Comparison of ENCODE assay signal across 8 cellular contexts in genomic region chr12:92593734-92594402, GRCh38.
DNase-seq lines count a peak whose midpoint lies in the region; ATAC-seq, FAIRE-seq and TF ChIP-seq lines count a peak whose summit lies in the region.

No MANE protein-coding gene starts in this region.

- no TSS peak for BruUV-seq in endothelial cell of umbilical vein (replicated peaks; lab: Mats Ljungman, UMichigan)

- no peaks in the 10 kb centered on the region for H3K9me2 ChIP-seq in DOHH2 (replicated peaks; ENCODE audit: control insufficient read depth, low read length)
- H3K9me2 ChIP-seq in MM.1S (replicated peaks; ENCODE audit: insufficient read depth, low read length) = no peaks in the 10 kb centered on the region

- H2AFZ ChIP-seq in MM.1S (ENCODE audit: low read length) (peak overlapping the region; percentile 22), endothelial cell of umbilical vein (ENCODE audit: low read depth, low read length) (peak overlapping the region; percentile 24)

- FAIRE-seq in endothelial cell of umbilical vein (lab: Jason Lieb, UNC) = no peak

- POLR2A ChIA-PET in activated CD4-positive, alpha-beta memory T cell treated with anti-CD3 and anti-CD28 coated beads for 36 hours (lab: Charles Lee) = interaction anchor here (0.5 to 1.7 kb wide), 6 partner anchors 37 to 452 kb away, joined by 3 to 6 read pairs (median 4); partner anchors contain the start of gene BTG1
- POLR2A ChIA-PET in endothelial cell of umbilical vein (lab: Charles Lee) = no interaction called here

- peak overlapping the region; percentile 92 for H3K27ac Mint-ChIP-seq in activated CD4-positive, alpha-beta memory T cell treated with anti-CD3 and anti-CD28 coated beads for 36 hours

- H3K36me3 ChIP-seq in DOHH2 (ENCODE audit: control insufficient read depth, low read length) (no peaks in the 10 kb centered on the region), MM.1S (replicated peaks; ENCODE audit: insufficient read depth, low read length) (no peaks in the 10 kb centered on the region), endothelial cell of umbilical vein (ENCODE audit: control insufficient read depth in 2 of 2, extremely low read depth in 1 of 2, insufficient read depth in 2 of 2, low read length in 2 of 2) (no peaks in the 10 kb centered on the region), vagina (no peaks in the 10 kb centered on the region)

- no peak for TF ChIP-seq POLR2A in endothelial cell of umbilical vein (IDR thresholded peaks at IDR 0.05; ENCODE audit: low read depth, low read length)
- TF ChIP-seq POLR2A in vagina (IDR thresholded peaks at IDR 0.05) = no peak

- peak overlapping the region; percentile 25 for H3K4me3 Mint-ChIP-seq in activated CD4-positive, alpha-beta memory T cell treated with anti-CD3 and anti-CD28 coated beads for 36 hours

- H3K27ac ChIP-seq in DOHH2 (ENCODE audit: low read depth, low read length) (peak overlapping the region; percentile 77), MM.1S (ENCODE audit: low read length) (peak overlapping the region; percentile 24; the same call in 1 of the 2 replicates), endothelial cell of umbilical vein (ENCODE audit: insufficient read depth, low read depth, low read length) (peak overlapping the region; percentile 77), vagina (peak overlapping the region; percentile 38)

- H3K4me2 ChIP-seq in DOHH2 (ENCODE audit: low read length) (peak overlapping the region; percentile 78), MM.1S (ENCODE audit: low read depth, low read length) (peak overlapping the region; percentile 7), endothelial cell of umbilical vein (ENCODE audit: insufficient read depth, low read length) (peak overlapping the region; percentile 18)

- peak; percentile 100 for ATAC-seq in GM21825 (IDR thresholded peaks at IDR 0.05; ENCODE audit: unreplicated experiment)

- H4K20me1 ChIP-seq in DOHH2 (ENCODE audit: control insufficient read depth, insufficient read depth, low read depth, low read length) (no peaks in the 10 kb centered on the region), MM.1S (ENCODE audit: insufficient read depth, low read length) (no peaks in the 10 kb centered on the region), endothelial cell of umbilical vein (replicated peaks; ENCODE audit: control insufficient read depth, extremely low read depth, insufficient read depth, low read length) (no peaks in the 10 kb centered on the region)

- H3F3A ChIP-seq in DOHH2 (ENCODE audit: control insufficient read depth, insufficient read depth) (peaks cover 6% of the 10 kb centered on the region), MM.1S (ENCODE audit: insufficient read depth, low read length) (no peaks in the 10 kb centered on the region)

- peaks cover 80% of the 10 kb centered on the region for H3K4me1 Mint-ChIP-seq in activated CD4-positive, alpha-beta memory T cell treated with anti-CD3 and anti-CD28 coated beads for 36 hours (ENCODE audit: low read depth)

- no peaks in the 10 kb centered on the region for H3K27me3 Mint-ChIP-seq in activated CD4-positive, alpha-beta memory T cell treated with anti-CD3 and anti-CD28 coated beads for 36 hours

- TF ChIP-seq CTCF in DOHH2 (IDR thresholded peaks at IDR 0.05; ENCODE audit: low read depth, low read length, poor library complexity, severe bottlenecking) = no peak
- no peak for TF ChIP-seq CTCF in MM.1S (IDR thresholded peaks at IDR 0.05; ENCODE audit: low read length)
- TF ChIP-seq CTCF in endothelial cell of umbilical vein (IDR thresholded peaks at IDR 0.05; ENCODE audit: extremely low read depth in 1 of 2, insufficient read depth in 1 of 2, low read depth in 1 of 2, low read length in 2 of 2) = no peak
- TF ChIP-seq CTCF in vagina (IDR thresholded peaks at IDR 0.05) = no peak

- H3K27me3 ChIP-seq in DOHH2 (ENCODE audit: control insufficient read depth, low read length) (no peaks in the 10 kb centered on the region), MM.1S (replicated peaks; ENCODE audit: insufficient read depth, low read length) (no peaks in the 10 kb centered on the region), endothelial cell of umbilical vein (ENCODE audit: control insufficient read depth in 2 of 2, insufficient read depth in 2 of 2, low read length in 2 of 2) (no peaks in the 10 kb centered on the region), vagina (no peaks in the 10 kb centered on the region)

- dilution Hi-C loops in endothelial cell of umbilical vein (cut with MboI; ENCODE audit: extremely low pct_ligation_motif_present, low sequenced_read_pairs) = no loop called here

- H3K9me3 Mint-ChIP-seq in activated CD4-positive, alpha-beta memory T cell treated with anti-CD3 and anti-CD28 coated beads for 36 hours = peaks cover 7% of the 10 kb centered on the region

- H3K9ac ChIP-seq in MM.1S (ENCODE audit: low read length) (no peak overlapping the region), endothelial cell of umbilical vein (replicated peaks; ENCODE audit: extremely low read depth, insufficient read depth, low read length) (no peak overlapping the region)

- H3K4me3 ChIP-seq in DOHH2 (ENCODE audit: low read length) = peak overlapping the region; percentile 48
- no peak overlapping the region for H3K4me3 ChIP-seq in MM.1S (ENCODE audit: low read length)
- H3K4me3 ChIP-seq in endothelial cell of umbilical vein (replicated peaks in 1 of 3; ENCODE audit: insufficient read depth in 1 of 3, low read depth in 1 of 3, low read length in 3 of 3) = no peak overlapping the region
- no peak overlapping the region for H3K4me3 ChIP-seq in vagina

- peaks cover 5% of the 10 kb centered on the region for H3K9me3 ChIP-seq in DOHH2 (ENCODE audit: control insufficient read depth, insufficient read depth, low read length)
- H3K9me3 ChIP-seq in MM.1S (replicated peaks; ENCODE audit: insufficient read depth, low read length) = no peaks in the 10 kb centered on the region
- no peaks in the 10 kb centered on the region for H3K9me3 ChIP-seq in endothelial cell of umbilical vein (replicated peaks; ENCODE audit: control insufficient read depth, insufficient read depth, low read length)
- H3K9me3 ChIP-seq in vagina = no peaks in the 10 kb centered on the region

- intact Hi-C loops in activated CD4-positive, alpha-beta memory T cell treated with anti-CD3 and anti-CD28 coated beads for 36 hours (cut with micrococcal nuclease) = loop anchor here (1.0 to 10.0 kb wide), 10 partner anchors 10 to 1019 kb away; partner anchors contain the start of gene EEA1
- intact Hi-C loops in endothelial cell of umbilical vein (cut with micrococcal nuclease) = loop anchor here (2.0 kb wide), 1 partner anchor 55 kb away; no protein-coding TSS in a partner anchor
- intact Hi-C loops in posterior vena cava (cut with DNase I) = no loop called here
- intact Hi-C loops in vagina (cut with DNase I) = loop anchor here (5.0 kb wide), 1 partner anchor 542 kb away; no protein-coding TSS in a partner anchor

- DNase-seq in MM.1S (peak; percentile 36), endothelial cell of umbilical vein (ENCODE audit: low read depth, low spot score) (peak; percentile 42), posterior vena cava (ENCODE audit: low spot score) (peak; percentile 78), vagina (ENCODE audit: extremely low spot score in 2 of 2) (no peak), NCI-H1436 treated with DMSO at 0.1 percent for 48 hours (lab: John Stamatoyannopoulos, UW) (no peak)
- DNase-seq in activated CD4-positive, alpha-beta memory T cell treated with anti-CD3 and anti-CD28 coated beads for 36 hours = peak; percentile 87

- H3K4me1 ChIP-seq in DOHH2 (ENCODE audit: control insufficient read depth, low read length) (peaks cover 36% of the 10 kb centered on the region), MM.1S (ENCODE audit: low read length) (peaks cover 9% of the 10 kb centered on the region), endothelial cell of umbilical vein (ENCODE audit: control insufficient read depth, extremely low read depth, insufficient read depth, low read length) (peaks cover 12% of the 10 kb centered on the region), vagina (no peaks in the 10 kb centered on the region)

- CTCF ChIA-PET in activated CD4-positive, alpha-beta memory T cell treated with anti-CD3 and anti-CD28 coated beads for 36 hours (lab: Charles Lee) = no interaction called here
- CTCF ChIA-PET in endothelial cell of umbilical vein (lab: Charles Lee) = no interaction called here

- no peaks in the 10 kb centered on the region for H3K9me1 ChIP-seq in endothelial cell of umbilical vein (replicated peaks; ENCODE audit: control insufficient read depth, extremely low read depth, insufficient read depth, low read length)

- H3K79me2 ChIP-seq in DOHH2 (ENCODE audit: control insufficient read depth, low read length) = no peaks in the 10 kb centered on the region
- H3K79me2 ChIP-seq in MM.1S (ENCODE audit: low read length) = no peaks in the 10 kb centered on the region
- no peaks in the 10 kb centered on the region for H3K79me2 ChIP-seq in endothelial cell of umbilical vein (ENCODE audit: control insufficient read depth, insufficient read depth, low read length)

- H3K36me3 Mint-ChIP-seq in activated CD4-positive, alpha-beta memory T cell treated with anti-CD3 and anti-CD28 coated beads for 36 hours = peaks cover 13% of the 10 kb centered on the region

TF ChIP-seq in endothelial cell of umbilical vein, 7 proteins besides CTCF, POLR2A, EP300 and RAD21:
- TF ChIP-seq POLR2AphosphoS5 (IDR thresholded peaks at IDR 0.05; ENCODE audit: insufficient read depth, low read depth, low read length) (peak; percentile 75), JUN (IDR thresholded peaks at IDR 0.05; ENCODE audit: borderline replicate concordance, insufficient read depth, insufficient read length, low read depth) (peak; percentile 40), FOS (IDR thresholded peaks at IDR 0.05; ENCODE audit: borderline replicate concordance, insufficient read depth, low read length) (peak; percentile 79), GATA2 (IDR thresholded peaks at IDR 0.05; ENCODE audit: insufficient read depth, insufficient read length, low read depth, low read length) (no peak), EZH2 (IDR thresholded peaks at IDR 0.05; ENCODE audit: borderline replicate concordance, low read depth, low read length, severe bottlenecking) (no peak)

Comparison
In these comparisons a context has a peak if more than half of its experiments do, and no peak if none do; other contexts are left out.
1. H3K27ac ChIP-seq: peak in every context shown above with its lines; median percentile 77 in DOHH2; 77 in endothelial cell of umbilical vein; 38 in vagina; 24 in MM.1S.
2. H3K4me2 ChIP-seq: peak in every context shown above with its lines; median percentile 78 in DOHH2; 18 in endothelial cell of umbilical vein; 7 in MM.1S.
3. DNase-seq: peak in MM.1S (single experiment), activated CD4-positive, alpha-beta memory T cell treated with anti-CD3 and anti-CD28 coated beads for 36 hours (single experiment), endothelial cell of umbilical vein (single experiment) and posterior vena cava (single experiment); none in vagina (0 of 2) and NCI-H1436 treated with DMSO at 0.1 percent for 48 hours (single experiment).
4. intact Hi-C loops: an anchor here in activated CD4-positive, alpha-beta memory T cell treated with anti-CD3 and anti-CD28 coated beads for 36 hours (1.0 to 10.0 kb wide), endothelial cell of umbilical vein (2.0 kb wide) and vagina (5.0 kb wide); none called in posterior vena cava.